Comparison of ENCODE assay signal across 21 cellular contexts in the genomic region with DNA sequence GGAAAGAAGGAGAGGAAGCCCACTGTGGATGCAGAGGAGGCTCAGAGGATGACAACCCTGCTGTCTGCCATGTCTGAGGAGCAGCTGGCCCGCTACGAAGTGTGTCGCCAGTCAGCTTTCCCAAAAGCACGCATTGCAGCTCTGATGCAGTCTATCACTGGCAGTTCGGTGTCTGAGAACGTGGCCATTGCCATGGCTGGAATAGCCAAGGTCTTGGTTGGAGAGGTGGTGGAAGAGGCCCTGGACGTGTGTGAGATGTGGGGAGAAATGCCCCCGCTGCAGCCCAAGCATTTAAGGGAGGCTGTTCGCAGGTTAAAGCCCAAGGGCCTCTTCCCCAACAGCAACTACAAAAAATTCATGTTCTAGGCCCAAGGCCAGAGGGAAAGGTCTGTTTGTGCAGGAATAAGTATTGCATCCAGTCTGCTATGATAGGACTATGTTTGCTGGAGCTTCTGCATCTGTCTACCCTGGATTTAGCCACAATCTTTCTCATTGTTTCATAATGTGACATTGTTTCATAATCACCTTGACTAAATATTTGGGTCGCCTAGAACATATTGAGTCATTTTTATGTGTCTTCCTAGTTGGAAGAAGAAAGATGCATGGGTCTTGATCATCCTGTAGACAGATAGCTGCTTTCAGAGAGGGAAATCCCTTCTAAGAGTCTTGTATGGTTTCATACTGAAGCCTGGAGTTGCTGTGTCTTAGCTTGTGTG. TPM values are rescaled to one million over a fixed set of nuclear protein-coding genes. Genes with fewer than 3 reads are reported as not detected.
"Had no signal": no experiment of that assay in that cellular context is flagged by ENCODE, and none has a peak within 500 bp of the region (broad histone marks: within the 10 kb centered on the region; RNA-seq: fewer than 3 reads in every experiment).

No MANE protein-coding gene starts in this region.

RNA-seq across cellular contexts. Expression of gene TAF11L2, which starts 11.4 kb away (rescaled TPM):
- total RNA-seq: kidney; left colon; left lung; liver; lower lobe of right lung; mammary epithelial cell; mucosa of gallbladder; naive thymus-derived CD8-positive, alpha-beta T cell; neural crest cell; occipital lobe; osteocyte; posterior vena cava; psoas muscle; sigmoid colon; temporal lobe; tibial nerve; ureter; vagina had no signal
- polyA plus RNA-seq: immature natural killer cell; liver; mammary epithelial cell; naive thymus-derived CD8-positive, alpha-beta T cell; psoas muscle; sigmoid colon; small intestine had no signal

RNA-seq across cellular contexts. Expression of gene TAF11L3, which starts 31.5 kb away (rescaled TPM):
- total RNA-seq: kidney; left colon; left lung; liver; lower lobe of right lung; mammary epithelial cell; mucosa of gallbladder; naive thymus-derived CD8-positive, alpha-beta T cell; neural crest cell; occipital lobe; osteocyte; posterior vena cava; psoas muscle; sigmoid colon; temporal lobe; tibial nerve; ureter; vagina had no signal
- polyA plus RNA-seq: immature natural killer cell; liver; mammary epithelial cell; naive thymus-derived CD8-positive, alpha-beta T cell; psoas muscle; sigmoid colon; small intestine; thymus had no signal

RNA-seq across cellular contexts. Expression of gene TAF11L4, which starts 35.0 kb away (rescaled TPM):
- total RNA-seq: kidney; left colon; left lung; liver; lower lobe of right lung; mammary epithelial cell; mucosa of gallbladder; naive thymus-derived CD8-positive, alpha-beta T cell; neural crest cell; occipital lobe; osteocyte; posterior vena cava; psoas muscle; sigmoid colon; temporal lobe; tibial nerve; ureter; vagina had no signal
- polyA plus RNA-seq: immature natural killer cell; liver; mammary epithelial cell; naive thymus-derived CD8-positive, alpha-beta T cell; psoas muscle; sigmoid colon; small intestine; thymus had no signal

RNA-seq across cellular contexts. Expression of gene TAF11L5, which starts 38.4 kb away (rescaled TPM):
- total RNA-seq: kidney; left colon; left lung; liver; lower lobe of right lung; mammary epithelial cell; mucosa of gallbladder; naive thymus-derived CD8-positive, alpha-beta T cell; neural crest cell; occipital lobe; osteocyte; posterior vena cava; psoas muscle; sigmoid colon; temporal lobe; tibial nerve; ureter; vagina had no signal
- polyA plus RNA-seq: immature natural killer cell; liver; mammary epithelial cell; naive thymus-derived CD8-positive, alpha-beta T cell; psoas muscle; sigmoid colon; small intestine; thymus had no signal

RNA-seq across cellular contexts. Expression of gene TAF11L6, which starts 41.8 kb away (rescaled TPM):
- total RNA-seq: kidney; left colon; left lung; liver; lower lobe of right lung; mammary epithelial cell; mucosa of gallbladder; naive thymus-derived CD8-positive, alpha-beta T cell; neural crest cell; occipital lobe; osteocyte; posterior vena cava; psoas muscle; sigmoid colon; temporal lobe; tibial nerve; ureter; vagina had no signal
- polyA plus RNA-seq: immature natural killer cell; liver; mammary epithelial cell; naive thymus-derived CD8-positive, alpha-beta T cell; psoas muscle; sigmoid colon; small intestine; thymus had no signal
